20 cellular contexts compared by ENCODE assay signal in the genomic region with DNA sequence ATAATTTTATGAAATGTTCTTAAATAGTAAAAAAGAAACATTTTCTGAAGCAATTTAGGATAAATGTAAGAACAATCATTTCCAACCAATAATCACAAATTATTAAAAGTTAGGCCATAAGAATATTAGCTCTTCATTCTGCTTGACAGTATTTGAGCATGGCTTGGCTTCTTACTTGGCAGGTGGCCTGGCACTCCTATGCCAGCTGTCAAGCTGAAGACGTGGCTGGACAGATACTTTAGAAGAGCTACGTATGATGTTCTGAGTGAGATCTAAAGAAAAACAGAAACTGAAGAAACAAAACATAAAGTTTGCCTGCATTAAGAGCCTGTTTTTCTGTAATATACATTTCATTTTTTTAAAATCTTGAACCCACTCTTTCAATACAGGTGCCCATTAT.
"Had no signal": no experiment of that assay in that cellular context is flagged by ENCODE, and none has a peak within 500 bp of the region (broad histone marks: within the 10 kb centered on the region; RNA-seq: fewer than 3 reads in every experiment).

No MANE protein-coding gene starts in this region.

- H3K4me3 ChIP-seq: body of pancreas, neural progenitor cell, pancreas, thyroid gland had no signal

- H2AFZ ChIP-seq: neural progenitor cell had no signal

- H3K27me3 ChIP-seq: body of pancreas, foreskin keratinocyte, neural progenitor cell, pancreas, thyroid gland had no signal

- FAIRE-seq: urothelium cell line had no signal

- ATAC-seq: activated CD4-positive, CD25-positive, alpha-beta regulatory T cell treated with anti-CD3 and anti-CD28 coated beads, Interleukin-2, amount 50 U/mL, for 24 hours; body of pancreas; foreskin keratinocyte; left colon; pancreas; stimulated activated memory B cell treated with anti-CD40 and anti-IgM and Interleukin-4, amounts not matched to agents 10 μg/mL and 1 μg/mL and 100 μg/mL, for 72 hours had no signal

- H3K27ac ChIP-seq: body of pancreas, foreskin keratinocyte, neural progenitor cell, pancreas, thyroid gland had no signal

- H3K9me3 ChIP-seq: body of pancreas, pancreas, thyroid gland had no signal

- H3K4me2 ChIP-seq: neural progenitor cell had no signal

- H3K36me3 ChIP-seq: neural progenitor cell, pancreas, thyroid gland had no signal

- H3K4me1 ChIP-seq: body of pancreas, foreskin keratinocyte, neural progenitor cell, pancreas, thyroid gland had no signal

- DNase-seq: activated CD4-positive, alpha-beta T cell treated with anti-CD3 and anti-CD28 coated beads, Interleukin-2, amount 50 U/mL, for 1 hour; activated CD8-positive, alpha-beta memory T cell treated with anti-CD3 and anti-CD28 coated beads for 24 hours; activated gamma-delta T cell treated with Interleukin-2 at 50 U/mL for 16 hours; activated naive CD8-positive, alpha-beta T cell treated with anti-CD3 and anti-CD28 coated beads for 36 hours; amygdala; body of pancreas; central memory CD4-positive, alpha-beta T cell; effector memory CD4-positive, alpha-beta T cell; foreskin keratinocyte; left colon; midbrain; naive B cell; pancreas; stimulated activated CD4-positive, alpha-beta T cell treated with anti-CD3 and anti-CD28 coated beads, Interleukin-2, amount 100 ng/mL, for 48 hours; T1000; thyroid gland had no signal
